Comparison of ENCODE assay signal across 8 cellular contexts in the genomic region with DNA sequence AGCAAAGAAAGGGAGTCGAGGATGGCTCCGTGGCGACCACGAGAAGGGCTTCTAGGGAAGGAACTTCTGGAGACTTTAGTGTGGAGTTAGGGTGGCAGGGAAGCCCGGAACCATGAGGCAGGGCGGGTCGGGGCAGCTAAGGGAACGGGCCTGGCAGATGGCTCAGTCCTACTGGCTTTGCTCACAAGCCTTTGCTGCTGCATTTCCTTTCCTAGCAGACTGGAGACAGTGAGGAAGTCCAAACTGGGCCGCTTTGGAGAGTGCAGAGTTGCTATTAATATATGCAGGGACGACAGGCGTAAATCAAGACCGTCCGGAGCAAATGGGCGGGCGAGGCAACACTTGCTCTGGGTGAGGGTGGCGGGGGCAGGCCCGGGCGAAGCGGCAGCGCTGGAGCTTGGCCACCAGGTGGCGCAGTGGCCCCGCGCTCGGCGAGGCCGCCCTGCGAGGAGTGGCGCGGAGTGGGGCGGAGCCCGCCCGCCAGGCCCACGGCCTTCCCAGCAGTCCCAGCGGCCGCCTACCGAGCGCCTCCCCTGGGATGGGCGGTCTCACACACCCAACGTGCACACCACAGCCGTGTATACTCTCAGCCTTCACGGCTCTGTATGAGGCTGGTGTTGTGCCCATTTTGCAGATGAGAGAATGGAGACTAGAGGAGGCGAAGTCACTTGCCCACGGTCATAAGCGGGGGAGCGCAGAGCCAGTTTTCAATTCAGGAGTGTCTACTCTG. TPM values are rescaled to one million over a fixed set of nuclear protein-coding genes. Genes with fewer than 3 reads are reported as not detected.
DNase-seq lines count a peak whose midpoint lies in the region; ATAC-seq lines count a peak whose summit lies in the region.

No MANE protein-coding gene starts in this region.

- H3K4me1 ChIP-seq in effector memory CD4-positive, alpha-beta T cell (ENCODE audit: control insufficient read depth, insufficient read depth, low read length, poor library complexity, severe bottlenecking), result peaks cover 19% of the 10 kb centered on the region

- ATAC-seq in GM19372 (IDR thresholded peaks at IDR 0.05; ENCODE audit: low read depth, unreplicated experiment) (peak; percentile 94), HG03520 (IDR thresholded peaks at IDR 0.05; ENCODE audit: unreplicated experiment) (peak; percentile 88)

- DNase-seq in CMK (ENCODE audit: low read depth) (peak; percentile 90), NK-92 (lab: John Stamatoyannopoulos, UW; ENCODE audit: unreplicated experiment) (peak; percentile 46), mesenteric fat pad (ENCODE audit: low spot score) (peak; percentile 99)
- DNase-seq in activated CD8-positive, alpha-beta memory T cell treated with anti-CD3 and anti-CD28 coated beads for 4 hours (ENCODE audit: low read depth in 2 of 2), result peak; percentile 87
- DNase-seq in effector memory CD4-positive, alpha-beta T cell, result peak; percentile 88 to 89 (median 88)
- peak; percentile 96 for DNase-seq in stimulated activated CD8-positive, alpha-beta memory T cell treated with anti-CD3 and anti-CD28 coated beads, Interleukin-15, amount 100 ng/mL, for 24 hours (ENCODE audit: low read depth)

- H3K27ac ChIP-seq in effector memory CD4-positive, alpha-beta T cell (ENCODE audit: insufficient read depth, low read length, poor library complexity, severe bottlenecking), result peak overlapping the region; percentile 85

- H3K9me3 ChIP-seq in effector memory CD4-positive, alpha-beta T cell (ENCODE audit: control insufficient read depth, low read length), result no peaks in the 10 kb centered on the region

- no peaks in the 10 kb centered on the region for H3K27me3 ChIP-seq in effector memory CD4-positive, alpha-beta T cell (replicated peaks; ENCODE audit: control insufficient read depth, insufficient read depth, low read length, poor library complexity, severe bottlenecking)

- no peaks in the 10 kb centered on the region for H3K36me3 ChIP-seq in effector memory CD4-positive, alpha-beta T cell (ENCODE audit: control insufficient read depth, insufficient read depth, low read length)

- peak overlapping the region; percentile 64 for H3K4me3 ChIP-seq in effector memory CD4-positive, alpha-beta T cell (ENCODE audit: insufficient read depth, low read depth, low read length, poor library complexity, severe bottlenecking)

RNA-seq across cellular contexts. Expression of a gene that starts 24.4 kb away (rescaled TPM):
- not detected for total RNA-seq in mesenteric fat pad

Comparison
In these comparisons a context has a peak if more than half of its experiments do, and no peak if none do; other contexts are left out.
1. Peak in every context shown above with its lines: DNase-seq, ATAC-seq, H3K4me3 ChIP-seq and H3K27ac ChIP-seq.
2. DNase-seq: peak in every context shown above with its lines; median percentile 99 in mesenteric fat pad; 96 in stimulated activated CD8-positive, alpha-beta memory T cell treated with anti-CD3 and anti-CD28 coated beads, Interleukin-15, amount 100 ng/mL, for 24 hours; 90 in CMK; 88 in effector memory CD4-positive, alpha-beta T cell; 87 in activated CD8-positive, alpha-beta memory T cell treated with anti-CD3 and anti-CD28 coated beads for 4 hours; 46 in NK-92.